In genomic region chr22:25134451-25134850, GRCh38 we compare ENCODE assay signal across 17 cellular contexts.
DNase-seq lines count a peak whose midpoint lies in the region; ATAC-seq and TF ChIP-seq lines count a peak whose summit lies in the region.
"Had no signal": no experiment of that assay in that cellular context is flagged by ENCODE, and none has a peak within 500 bp of the region (broad histone marks: within the 10 kb centered on the region; RNA-seq: fewer than 3 reads in every experiment).

No MANE protein-coding gene starts in this region.

- H2AFZ ChIP-seq in PC-3 (ENCODE audit: low read length) = no peak overlapping the region

- 0 out of 2 replicates have a peak, but pooled peaks cover 3% of the 10 kb centered on the region for H3K36me3 ChIP-seq in PC-3 (ENCODE audit: low read depth, low read length)
- peaks cover 0 to 2% of the 10 kb centered on the region in 2 donors for H3K36me3 ChIP-seq in duodenal mucosa (ENCODE audit: control insufficient read depth in 1 of 2, insufficient read depth in 2 of 2, low read length in 2 of 2)
- no peaks in the 10 kb centered on the region for H3K36me3 ChIP-seq in mucosa of descending colon (ENCODE audit: low read depth)
- H3K36me3 ChIP-seq in thoracic aorta = no peaks in the 10 kb centered on the region
- H3K36me3 ChIP-seq: BE2C, SJSA1 had no signal

- H3K27ac Mint-ChIP-seq in activated T-cell treated with anti-CD3 and anti-CD28 coated beads, Interleukin-2, amount 50 U/mL, for 24 hours = no peak overlapping the region
- H3K27ac Mint-ChIP-seq: IgD-negative memory B cell; natural killer cell treated with Interleukin-12 subunit alpha and Interleukin-12 subunit beta and Interleukin-15 and Interleukin-18, amount 100 ng/mL, for 72 hours had no signal

- no peaks in the 10 kb centered on the region for H3K9me3 Mint-ChIP-seq in activated T-cell treated with anti-CD3 and anti-CD28 coated beads, Interleukin-2, amount 50 U/mL, for 24 hours
- H3K9me3 Mint-ChIP-seq: natural killer cell treated with Interleukin-12 subunit alpha and Interleukin-12 subunit beta and Interleukin-15 and Interleukin-18, amount 100 ng/mL, for 72 hours had no signal

- H3K27me3 Mint-ChIP-seq in activated T-cell treated with anti-CD3 and anti-CD28 coated beads, Interleukin-2, amount 50 U/mL, for 24 hours = no peaks in the 10 kb centered on the region
- H3K27me3 Mint-ChIP-seq: natural killer cell treated with Interleukin-12 subunit alpha and Interleukin-12 subunit beta and Interleukin-15 and Interleukin-18, amount 100 ng/mL, for 72 hours had no signal

- H3K4me2 ChIP-seq in PC-3 (ENCODE audit: low read length) = peak overlapping the region; percentile 30; the same call in 1 of the 2 replicates

- H3K4me3 ChIP-seq in PC-3 (ENCODE audit: low read length) (no peak overlapping the region), duodenal mucosa (ENCODE audit: low read depth in 1 of 2, low read length in 2 of 2) (no peak overlapping the region), mucosa of descending colon (no peak overlapping the region), thoracic aorta (no peak overlapping the region)
- H3K4me3 ChIP-seq: psoas muscle, SJSA1 had no signal

- peak; percentile 33 for ATAC-seq in PC-3
- ATAC-seq in mucosa of descending colon = peak; percentile 53
- no peak for ATAC-seq in thoracic aorta (ENCODE audit: insufficient number of reproducible peaks, low FRiP score, low read depth)
- ATAC-seq: natural killer cell treated with Interleukin-12 subunit alpha and Interleukin-12 subunit beta and Interleukin-15 and Interleukin-18, amount 100 ng/mL, for 72 hours had no signal

- H3K4me1 ChIP-seq in PC-3 (ENCODE audit: insufficient read depth, low read length) (peaks cover 23% of the 10 kb centered on the region), duodenal mucosa (ENCODE audit: control insufficient read depth in 1 of 2, insufficient read depth in 2 of 2, low read length in 2 of 2) (peaks cover 8 to 28% of the 10 kb centered on the region in 2 donors), mucosa of descending colon (ENCODE audit: low read depth) (peaks cover 55% of the 10 kb centered on the region), thoracic aorta (ENCODE audit: control insufficient read depth in 1 of 2, low read depth in 2 of 2) (peaks cover 20 to 65% of the 10 kb centered on the region in 2 donors)
- H3K4me1 ChIP-seq: BE2C, SJSA1 had no signal

- no peaks in the 10 kb centered on the region for H3F3A ChIP-seq in PC-3 (ENCODE audit: low read length, unreplicated experiment)

- no peak overlapping the region for H3K9ac ChIP-seq in PC-3 (ENCODE audit: low read length)
- H3K9ac ChIP-seq in duodenal mucosa (ENCODE audit: low read depth in 1 of 2, low read length in 2 of 2) = no peak overlapping the region

- POLR2A ChIA-PET in PC-3 (lab: Charles Lee; ENCODE audit: unreplicated experiment) = no interaction called here

- CTCF ChIA-PET in PC-3 (lab: Charles Lee) = no interaction called here

- no peaks in the 10 kb centered on the region for H3K27me3 ChIP-seq in PC-3 (ENCODE audit: low read length)
- H3K27me3 ChIP-seq in duodenal mucosa (ENCODE audit: control insufficient read depth in 1 of 2, insufficient read depth in 2 of 2, low read length in 2 of 2) = no peaks in the 10 kb centered on the region
- no peaks in the 10 kb centered on the region for H3K27me3 ChIP-seq in thoracic aorta (replicated peaks; ENCODE audit: insufficient read depth)
- H3K27me3 ChIP-seq: BE2C had no signal

- H3K9me3 ChIP-seq in PC-3 (ENCODE audit: low read length) (no peaks in the 10 kb centered on the region), duodenal mucosa (ENCODE audit: control insufficient read depth in 1 of 2, low read length in 2 of 2) (no peaks in the 10 kb centered on the region), mucosa of descending colon (no peaks in the 10 kb centered on the region), thoracic aorta (no peaks in the 10 kb centered on the region)
- H3K9me3 ChIP-seq: BE2C, psoas muscle, SJSA1 had no signal

- H3K27ac ChIP-seq in PC-3 (ENCODE audit: low read length) (peak overlapping the region; percentile 53), duodenal mucosa (ENCODE audit: low read depth, low read length) (peak overlapping the region; percentile 34), thoracic aorta (peak overlapping the region; percentile 2 to 44)
- H3K27ac ChIP-seq: SJSA1 had no signal

- TF ChIP-seq CTCF in PC-3 (conservative IDR thresholded peaks at IDR 0.05; ENCODE audit: low read depth, low read length) (no peak), mucosa of descending colon (IDR thresholded peaks at IDR 0.05) (no peak), thoracic aorta (IDR thresholded peaks at IDR 0.05) (no peak)

- no TSS peak for BruUV-seq in PC-3 (replicated peaks; lab: Mats Ljungman, UMichigan)

- no peaks in the 10 kb centered on the region for H3K9me2 ChIP-seq in PC-3 (replicated peaks; ENCODE audit: low read length)

- H3K79me2 ChIP-seq in PC-3 (ENCODE audit: low read length) = no peaks in the 10 kb centered on the region

- H4K20me1 ChIP-seq in PC-3 (ENCODE audit: low read length) = no peaks in the 10 kb centered on the region

- intact Hi-C loops in PC-3 (cut with micrococcal nuclease) = loop anchor here (1.0 kb wide), 1 partner anchor 24 kb away; no protein-coding TSS in a partner anchor
- intact Hi-C loops in mucosa of descending colon (cut with DNase I, micrococcal nuclease) = no loop called here

- DNase-seq in PC-3 (no peak), mucosa of descending colon (no peak), thoracic aorta (ENCODE audit: low spot score) (no peak), EL (no peak), NCI-H2227 treated with DMSO at 0.1 percent for 48 hours (lab: John Stamatoyannopoulos, UW) (no peak)
- DNase-seq in activated T-cell treated with anti-CD3 and anti-CD28 coated beads, Interleukin-2, amount 50 U/mL, for 24 hours = no peak
- DNase-seq: activated CD4-positive, CD25-positive, alpha-beta regulatory T cell treated with anti-CD3 and anti-CD28 coated beads, Interleukin-2, amount 50 U/mL, for 72 hours; BE2C; erythroblast; NCI-H187; NCI-H510A; psoas muscle; trophoblast cell had no signal

- no peak overlapping the region for H3K4me3 Mint-ChIP-seq in activated T-cell treated with anti-CD3 and anti-CD28 coated beads, Interleukin-2, amount 50 U/mL, for 24 hours
- H3K4me3 Mint-ChIP-seq: IgD-negative memory B cell; natural killer cell treated with Interleukin-12 subunit alpha and Interleukin-12 subunit beta and Interleukin-15 and Interleukin-18, amount 100 ng/mL, for 72 hours had no signal

- H3K36me3 Mint-ChIP-seq in activated T-cell treated with anti-CD3 and anti-CD28 coated beads, Interleukin-2, amount 50 U/mL, for 24 hours (ENCODE audit: low read depth) = peaks cover 12% of the 10 kb centered on the region
- H3K36me3 Mint-ChIP-seq: IgD-negative memory B cell; natural killer cell treated with Interleukin-12 subunit alpha and Interleukin-12 subunit beta and Interleukin-15 and Interleukin-18, amount 100 ng/mL, for 72 hours had no signal

- H3K4me1 Mint-ChIP-seq in activated T-cell treated with anti-CD3 and anti-CD28 coated beads, Interleukin-2, amount 50 U/mL, for 24 hours (ENCODE audit: low read depth) = peaks cover 4% of the 10 kb centered on the region
- H3K4me1 Mint-ChIP-seq: IgD-negative memory B cell had no signal
